2 cellular contexts compared by ENCODE assay signal in the genomic region with DNA sequence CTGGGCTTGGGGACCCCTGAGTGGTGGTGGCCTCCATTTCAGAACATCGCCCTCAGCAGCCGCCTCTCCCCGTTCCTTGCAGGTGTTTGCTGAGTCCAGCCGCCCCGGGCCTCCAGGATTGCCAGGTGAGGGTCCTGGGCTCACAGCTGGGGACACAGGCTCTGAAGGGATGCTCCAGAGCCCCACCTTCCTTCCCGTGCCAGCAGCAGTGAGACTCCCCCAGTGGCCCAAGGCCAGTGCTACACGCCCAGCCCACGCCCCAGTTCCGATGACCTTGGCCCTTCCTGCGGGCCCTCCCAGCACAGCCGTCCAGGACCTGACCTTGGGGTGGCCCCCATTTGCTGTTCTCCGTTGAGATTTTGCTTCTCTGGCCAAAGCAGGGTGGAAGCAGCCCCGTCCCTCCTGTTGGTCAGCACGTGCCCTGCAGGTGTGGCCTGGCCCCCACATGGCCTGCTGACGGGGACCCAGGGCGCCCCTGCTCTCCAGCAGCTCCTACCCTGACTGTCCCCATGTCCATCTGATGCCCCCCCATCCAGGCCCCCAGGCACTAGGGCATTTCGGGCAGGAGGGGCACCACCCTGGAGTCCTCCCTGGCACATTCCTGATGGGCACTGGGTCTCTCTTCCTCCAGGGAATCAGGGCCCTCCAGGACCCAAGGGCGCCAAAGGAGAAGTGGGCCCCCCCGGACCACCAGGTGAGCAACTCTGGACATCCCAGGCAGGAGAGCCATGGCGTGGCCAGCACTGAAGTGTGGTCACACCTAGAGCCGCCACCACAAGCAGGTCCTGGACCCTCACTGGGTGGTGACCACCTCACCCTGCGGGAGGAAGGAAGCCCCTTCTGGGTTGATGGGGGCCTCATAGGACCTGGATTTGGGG.
TF ChIP-seq lines count a peak whose summit lies in the region.

No MANE protein-coding gene starts in this region.

TF ChIP-seq in GM23338, 12 proteins besides CTCF, POLR2A, EP300 and RAD21 (continues in another document):
- TF ChIP-seq, protein P1, sequence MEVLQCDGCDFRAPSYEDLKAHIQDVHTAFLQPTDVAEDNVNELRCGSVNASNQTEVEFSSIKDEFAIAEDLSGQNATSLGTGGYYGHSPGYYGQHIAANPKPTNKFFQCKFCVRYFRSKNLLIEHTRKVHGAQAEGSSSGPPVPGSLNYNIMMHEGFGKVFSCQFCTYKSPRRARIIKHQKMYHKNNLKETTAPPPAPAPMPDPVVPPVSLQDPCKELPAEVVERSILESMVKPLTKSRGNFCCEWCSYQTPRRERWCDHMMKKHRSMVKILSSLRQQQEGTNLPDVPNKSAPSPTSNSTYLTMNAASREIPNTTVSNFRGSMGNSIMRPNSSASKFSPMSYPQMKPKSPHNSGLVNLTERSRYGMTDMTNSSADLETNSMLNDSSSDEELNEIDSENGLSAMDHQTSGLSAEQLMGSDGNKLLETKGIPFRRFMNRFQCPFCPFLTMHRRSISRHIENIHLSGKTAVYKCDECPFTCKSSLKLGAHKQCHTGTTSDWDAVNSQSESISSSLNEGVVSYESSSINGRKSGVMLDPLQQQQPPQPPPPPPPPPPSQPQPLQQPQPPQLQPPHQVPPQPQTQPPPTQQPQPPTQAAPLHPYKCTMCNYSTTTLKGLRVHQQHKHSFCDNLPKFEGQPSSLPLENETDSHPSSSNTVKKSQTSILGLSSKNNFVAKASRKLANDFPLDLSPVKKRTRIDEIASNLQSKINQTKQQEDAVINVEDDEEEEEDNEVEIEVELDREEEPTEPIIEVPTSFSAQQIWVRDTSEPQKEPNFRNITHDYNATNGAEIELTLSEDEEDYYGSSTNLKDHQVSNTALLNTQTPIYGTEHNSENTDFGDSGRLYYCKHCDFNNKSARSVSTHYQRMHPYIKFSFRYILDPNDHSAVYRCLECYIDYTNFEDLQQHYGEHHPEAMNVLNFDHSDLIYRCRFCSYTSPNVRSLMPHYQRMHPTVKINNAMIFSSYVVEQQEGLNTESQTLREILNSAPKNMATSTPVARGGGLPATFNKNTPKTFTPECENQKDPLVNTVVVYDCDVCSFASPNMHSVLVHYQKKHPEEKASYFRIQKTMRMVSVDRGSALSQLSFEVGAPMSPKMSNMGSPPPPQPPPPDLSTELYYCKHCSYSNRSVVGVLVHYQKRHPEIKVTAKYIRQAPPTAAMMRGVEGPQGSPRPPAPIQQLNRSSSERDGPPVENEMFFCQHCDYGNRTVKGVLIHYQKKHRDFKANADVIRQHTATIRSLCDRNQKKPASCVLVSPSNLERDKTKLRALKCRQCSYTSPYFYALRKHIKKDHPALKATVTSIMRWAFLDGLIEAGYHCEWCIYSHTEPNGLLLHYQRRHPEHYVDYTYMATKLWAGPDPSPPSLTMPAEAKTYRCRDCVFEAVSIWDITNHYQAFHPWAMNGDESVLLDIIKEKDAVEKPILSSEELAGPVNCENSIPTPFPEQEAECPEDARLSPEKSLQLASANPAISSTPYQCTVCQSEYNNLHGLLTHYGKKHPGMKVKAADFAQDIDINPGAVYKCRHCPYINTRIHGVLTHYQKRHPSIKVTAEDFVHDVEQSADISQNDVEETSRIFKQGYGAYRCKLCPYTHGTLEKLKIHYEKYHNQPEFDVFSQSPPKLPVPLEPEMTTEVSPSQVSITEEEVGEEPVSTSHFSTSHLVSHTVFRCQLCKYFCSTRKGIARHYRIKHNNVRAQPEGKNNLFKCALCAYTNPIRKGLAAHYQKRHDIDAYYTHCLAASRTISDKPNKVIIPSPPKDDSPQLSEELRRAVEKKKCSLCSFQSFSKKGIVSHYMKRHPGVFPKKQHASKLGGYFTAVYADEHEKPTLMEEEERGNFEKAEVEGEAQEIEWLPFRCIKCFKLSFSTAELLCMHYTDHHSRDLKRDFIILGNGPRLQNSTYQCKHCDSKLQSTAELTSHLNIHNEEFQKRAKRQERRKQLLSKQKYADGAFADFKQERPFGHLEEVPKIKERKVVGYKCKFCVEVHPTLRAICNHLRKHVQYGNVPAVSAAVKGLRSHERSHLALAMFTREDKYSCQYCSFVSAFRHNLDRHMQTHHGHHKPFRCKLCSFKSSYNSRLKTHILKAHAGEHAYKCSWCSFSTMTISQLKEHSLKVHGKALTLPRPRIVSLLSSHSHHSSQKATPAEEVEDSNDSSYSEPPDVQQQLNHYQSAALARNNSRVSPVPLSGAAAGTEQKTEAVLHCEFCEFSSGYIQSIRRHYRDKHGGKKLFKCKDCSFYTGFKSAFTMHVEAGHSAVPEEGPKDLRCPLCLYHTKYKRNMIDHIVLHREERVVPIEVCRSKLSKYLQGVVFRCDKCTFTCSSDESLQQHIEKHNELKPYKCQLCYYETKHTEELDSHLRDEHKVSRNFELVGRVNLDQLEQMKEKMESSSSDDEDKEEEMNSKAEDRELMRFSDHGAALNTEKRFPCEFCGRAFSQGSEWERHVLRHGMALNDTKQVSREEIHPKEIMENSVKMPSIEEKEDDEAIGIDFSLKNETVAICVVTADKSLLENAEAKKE (CRISPR knock-in tag; IDR thresholded peaks at IDR 0.05) = no peak
- TF ChIP-seq NANOG (IDR thresholded peaks at IDR 0.05; ENCODE audit: borderline replicate concordance) (no peak), STAT1 (IDR thresholded peaks at IDR 0.05; ENCODE audit: unreplicated experiment) (no peak), REST (IDR thresholded peaks at IDR 0.05; ENCODE audit: unreplicated experiment) (no peak), JUNB (IDR thresholded peaks at IDR 0.05; ENCODE audit: unreplicated experiment) (no peak), ZNF331 (CRISPR knock-in tag; IDR thresholded peaks at IDR 0.05; ENCODE audit: low read depth) (no peak), EZH2 (IDR thresholded peaks at IDR 0.05; ENCODE audit: low read depth, unreplicated experiment) (no peak)

TF ChIP-seq in HepG2, 621 proteins besides CTCF, POLR2A, EP300 and RAD21:
- TF ChIP-seq NCOA2 (CRISPR knock-in tag; IDR thresholded peaks at IDR 0.05) (peak; percentile 11; the same call in 1 of the 2 replicates), WIZ (CRISPR knock-in tag; IDR thresholded peaks at IDR 0.05) (no peak), ZNF253 (CRISPR knock-in tag; IDR thresholded peaks at IDR 0.05; ENCODE audit: borderline replicate concordance) (no peak), ZNF567 (CRISPR knock-in tag; IDR thresholded peaks at IDR 0.05; ENCODE audit: borderline replicate concordance) (no peak), HNF4A (CRISPR knock-in tag; IDR thresholded peaks at IDR 0.05) (no peak), ZBTB44 (CRISPR knock-in tag; IDR thresholded peaks at IDR 0.05) (no peak), ZNF761 (CRISPR knock-in tag; conservative IDR thresholded peaks at IDR 0.05) (no peak), NFRKB (IDR thresholded peaks at IDR 0.05) (no peak), ZBTB26 (CRISPR knock-in tag; IDR thresholded peaks at IDR 0.05; ENCODE audit: borderline replicate concordance) (no peak), BCL3 (CRISPR knock-in tag; IDR thresholded peaks at IDR 0.05) (no peak), ESRRA (CRISPR knock-in tag; IDR thresholded peaks at IDR 0.05; ENCODE audit: low read depth) (peak; percentile 34; the same call in 1 of the 2 replicates), EZH2 (conservative IDR thresholded peaks at IDR 0.05; ENCODE audit: low read depth, low read length) (no peak), TBX2 (CRISPR knock-in tag; IDR thresholded peaks at IDR 0.05; ENCODE audit: borderline replicate concordance) (no peak), ZFY (CRISPR knock-in tag; IDR thresholded peaks at IDR 0.05) (no peak), ZNF782 (CRISPR knock-in tag; IDR thresholded peaks at IDR 0.05; ENCODE audit: borderline replicate concordance) (no peak), ATAD3A (CRISPR knock-in tag; IDR thresholded peaks at IDR 0.05) (no peak), SMYD3 (CRISPR knock-in tag; IDR thresholded peaks at IDR 0.05) (no peak), NFYC (CRISPR knock-in tag; IDR thresholded peaks at IDR 0.05) (no peak), ZKSCAN8 (CRISPR knock-in tag; IDR thresholded peaks at IDR 0.05; ENCODE audit: borderline replicate concordance) (no peak), ZNF670 (CRISPR knock-in tag; IDR thresholded peaks at IDR 0.05; ENCODE audit: borderline replicate concordance) (no peak), AGO1 (IDR thresholded peaks at IDR 0.05; ENCODE audit: low read depth, low read length, poor library complexity, severe bottlenecking) (no peak), HCFC1 (IDR thresholded peaks at IDR 0.05; ENCODE audit: low read depth, low read length) (no peak), FUBP1 (CRISPR knock-in tag; IDR thresholded peaks at IDR 0.05; ENCODE audit: borderline replicate concordance) (no peak), RAD51 (IDR thresholded peaks at IDR 0.05; ENCODE audit: borderline replicate concordance) (no peak), AGO2 (optimal IDR thresholded peaks at IDR 0.05; ENCODE audit: low read depth, low read length) (peak; percentile 66)
- TF ChIP-seq, protein P2, sequence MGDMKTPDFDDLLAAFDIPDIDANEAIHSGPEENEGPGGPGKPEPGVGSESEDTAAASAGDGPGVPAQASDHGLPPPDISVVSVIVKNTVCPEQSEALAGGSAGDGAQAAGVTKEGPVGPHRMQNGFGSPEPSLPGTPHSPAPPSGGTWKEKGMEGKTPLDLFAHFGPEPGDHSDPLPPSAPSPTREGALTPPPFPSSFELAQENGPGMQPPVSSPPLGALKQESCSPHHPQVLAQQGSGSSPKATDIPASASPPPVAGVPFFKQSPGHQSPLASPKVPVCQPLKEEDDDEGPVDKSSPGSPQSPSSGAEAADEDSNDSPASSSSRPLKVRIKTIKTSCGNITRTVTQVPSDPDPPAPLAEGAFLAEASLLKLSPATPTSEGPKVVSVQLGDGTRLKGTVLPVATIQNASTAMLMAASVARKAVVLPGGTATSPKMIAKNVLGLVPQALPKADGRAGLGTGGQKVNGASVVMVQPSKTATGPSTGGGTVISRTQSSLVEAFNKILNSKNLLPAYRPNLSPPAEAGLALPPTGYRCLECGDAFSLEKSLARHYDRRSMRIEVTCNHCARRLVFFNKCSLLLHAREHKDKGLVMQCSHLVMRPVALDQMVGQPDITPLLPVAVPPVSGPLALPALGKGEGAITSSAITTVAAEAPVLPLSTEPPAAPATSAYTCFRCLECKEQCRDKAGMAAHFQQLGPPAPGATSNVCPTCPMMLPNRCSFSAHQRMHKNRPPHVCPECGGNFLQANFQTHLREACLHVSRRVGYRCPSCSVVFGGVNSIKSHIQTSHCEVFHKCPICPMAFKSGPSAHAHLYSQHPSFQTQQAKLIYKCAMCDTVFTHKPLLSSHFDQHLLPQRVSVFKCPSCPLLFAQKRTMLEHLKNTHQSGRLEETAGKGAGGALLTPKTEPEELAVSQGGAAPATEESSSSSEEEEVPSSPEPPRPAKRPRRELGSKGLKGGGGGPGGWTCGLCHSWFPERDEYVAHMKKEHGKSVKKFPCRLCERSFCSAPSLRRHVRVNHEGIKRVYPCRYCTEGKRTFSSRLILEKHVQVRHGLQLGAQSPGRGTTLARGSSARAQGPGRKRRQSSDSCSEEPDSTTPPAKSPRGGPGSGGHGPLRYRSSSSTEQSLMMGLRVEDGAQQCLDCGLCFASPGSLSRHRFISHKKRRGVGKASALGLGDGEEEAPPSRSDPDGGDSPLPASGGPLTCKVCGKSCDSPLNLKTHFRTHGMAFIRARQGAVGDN (CRISPR knock-in tag; IDR thresholded peaks at IDR 0.05) = peak; percentile 34
- TF ChIP-seq, protein P3, sequence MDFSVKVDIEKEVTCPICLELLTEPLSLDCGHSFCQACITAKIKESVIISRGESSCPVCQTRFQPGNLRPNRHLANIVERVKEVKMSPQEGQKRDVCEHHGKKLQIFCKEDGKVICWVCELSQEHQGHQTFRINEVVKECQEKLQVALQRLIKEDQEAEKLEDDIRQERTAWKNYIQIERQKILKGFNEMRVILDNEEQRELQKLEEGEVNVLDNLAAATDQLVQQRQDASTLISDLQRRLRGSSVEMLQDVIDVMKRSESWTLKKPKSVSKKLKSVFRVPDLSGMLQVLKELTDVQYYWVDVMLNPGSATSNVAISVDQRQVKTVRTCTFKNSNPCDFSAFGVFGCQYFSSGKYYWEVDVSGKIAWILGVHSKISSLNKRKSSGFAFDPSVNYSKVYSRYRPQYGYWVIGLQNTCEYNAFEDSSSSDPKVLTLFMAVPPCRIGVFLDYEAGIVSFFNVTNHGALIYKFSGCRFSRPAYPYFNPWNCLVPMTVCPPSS (IDR thresholded peaks at IDR 0.05) = no peak
